ENCODE assay signal across 1 cellular context in genomic region chr13:51583875-51584730, GRCh38.
TF ChIP-seq lines count a peak whose summit lies in the region.

Gene WDFY2, plus strand, starts transcription at chr13:51584462. Its CDS starts 226 bp downstream, at chr13:51584688.

TF ChIP-seq in GM12878, 131 proteins besides CTCF, POLR2A, EP300 and RAD21 (continued from another document and continues in another):
- TF ChIP-seq ELK1 (IDR thresholded peaks at IDR 0.05; ENCODE audit: low read depth, low read length) = peak; percentile 71
- TF ChIP-seq YBX1 (IDR thresholded peaks at IDR 0.05) = no peak
- no peak for TF ChIP-seq ZBTB11 (CRISPR knock-in tag; IDR thresholded peaks at IDR 0.05)
- TF ChIP-seq RELB (IDR thresholded peaks at IDR 0.05; ENCODE audit: low read depth) = peak; percentile 86
- no peak for TF ChIP-seq RAD51 (IDR thresholded peaks at IDR 0.05)
- TF ChIP-seq MYC (IDR thresholded peaks at IDR 0.05; ENCODE audit: insufficient read depth, insufficient read length, insufficient replicate concordance, low read length, severe bottlenecking) = no peak
- TF ChIP-seq ZBTB4 (CRISPR knock-in tag; IDR thresholded peaks at IDR 0.05) = no peak
- no peak for TF ChIP-seq MYB (IDR thresholded peaks at IDR 0.05; ENCODE audit: borderline replicate concordance, low read depth, low read length)
- TF ChIP-seq MTA2 (IDR thresholded peaks at IDR 0.05; ENCODE audit: low read depth) = no peak
- TF ChIP-seq CHD4 (IDR thresholded peaks at IDR 0.05) = no peak
- no peak for TF ChIP-seq CUX1 (IDR thresholded peaks at IDR 0.05; ENCODE audit: insufficient replicate concordance, low read depth, low read length)
- peak; percentile 30 for TF ChIP-seq RUNX3 (IDR thresholded peaks at IDR 0.05; ENCODE audit: low read length)
- peak; percentile 93 for TF ChIP-seq NRF1 (conservative IDR thresholded peaks at IDR 0.05; ENCODE audit: low read depth, low read length)
- TF ChIP-seq WRNIP1 (IDR thresholded peaks at IDR 0.05; ENCODE audit: borderline replicate concordance, low read depth, low read length) = no peak
- TF ChIP-seq NFYA (IDR thresholded peaks at IDR 0.05; ENCODE audit: borderline replicate concordance, low read depth, low read length) = no peak
- TF ChIP-seq IRF3 (IDR thresholded peaks at IDR 0.05) = no peak
- TF ChIP-seq PBX3 (IDR thresholded peaks at IDR 0.05; ENCODE audit: insufficient replicate concordance, low read depth, low read length) = no peak
- 0 out of 2 replicates have a peak, but pooled peaks have one; percentile 15 for TF ChIP-seq SMC3 (IDR thresholded peaks at IDR 0.05; ENCODE audit: borderline replicate concordance, low read length)
- no peak for TF ChIP-seq KAT2A (conservative IDR thresholded peaks at IDR 0.05; ENCODE audit: control insufficient read depth, low read depth, low read length)
- no peak for TF ChIP-seq NR2C2 (IDR thresholded peaks at IDR 0.05; ENCODE audit: borderline replicate concordance, control insufficient read depth, insufficient read length, low read depth)
- TF ChIP-seq SMAD5 (IDR thresholded peaks at IDR 0.05; ENCODE audit: low read depth) = no peak
- TF ChIP-seq ZSCAN29 (IDR thresholded peaks at IDR 0.05) = no peak
- no peak for TF ChIP-seq SUZ12 (IDR thresholded peaks at IDR 0.05; ENCODE audit: unreplicated experiment)
- no peak for TF ChIP-seq TCF3 (IDR thresholded peaks at IDR 0.05; ENCODE audit: borderline replicate concordance, insufficient read depth, low read depth, low read length)
- peak; percentile 98 for TF ChIP-seq HDGF (IDR thresholded peaks at IDR 0.05)
- TF ChIP-seq SIX5 (IDR thresholded peaks at IDR 0.05; ENCODE audit: low read depth, low read length, severe bottlenecking) = no peak
- no peak for TF ChIP-seq MTA3 (IDR thresholded peaks at IDR 0.05; ENCODE audit: borderline replicate concordance, low read length)
- 0 out of 2 replicates have a peak, but pooled peaks have one; percentile 52 for TF ChIP-seq SREBF1 (IDR thresholded peaks at IDR 0.05; ENCODE audit: low read length)
- TF ChIP-seq IRF5 (IDR thresholded peaks at IDR 0.05; ENCODE audit: borderline replicate concordance) = no peak
- peak; percentile 99 for TF ChIP-seq IKZF1 (conservative IDR thresholded peaks at IDR 0.05)
- TF ChIP-seq ZNF207 (IDR thresholded peaks at IDR 0.05; ENCODE audit: borderline replicate concordance) = 0 out of 2 replicates have a peak, but pooled peaks have one; percentile 39
- no peak for TF ChIP-seq CREB1 (IDR thresholded peaks at IDR 0.05; ENCODE audit: low read depth)
- TF ChIP-seq IRF4 (IDR thresholded peaks at IDR 0.05; ENCODE audit: low read depth, low read length) = no peak
- TF ChIP-seq BHLHE40 (IDR thresholded peaks at IDR 0.05; ENCODE audit: borderline replicate concordance in 1 of 2, low read depth in 2 of 2, low read length in 1 of 2) = peak; percentile 45 to 67; a peak in 3 of 4 replicates
- TF ChIP-seq KLF5 (IDR thresholded peaks at IDR 0.05; ENCODE audit: partially characterized antibody) = no peak
- TF ChIP-seq POLR2AphosphoS5 (IDR thresholded peaks at IDR 0.05; ENCODE audit: low read length) = peak; percentile 70; the same call in 1 of the 2 replicates
- TF ChIP-seq ASH2L (IDR thresholded peaks at IDR 0.05; ENCODE audit: borderline replicate concordance, low read depth) = no peak
- peak; percentile 64 for TF ChIP-seq E2F4 (IDR thresholded peaks at IDR 0.05; ENCODE audit: low read depth, low read length)
- TF ChIP-seq NR2F1 (conservative IDR thresholded peaks at IDR 0.05) = no peak
- no peak for TF ChIP-seq BRCA1 (IDR thresholded peaks at IDR 0.05; ENCODE audit: low read depth, low read length)
- no peak for TF ChIP-seq ZNF274 (IDR thresholded peaks at IDR 0.05; ENCODE audit: insufficient read depth, insufficient read length)
